8 cellular contexts compared by ENCODE assay signal in genomic region chr2:61018319-61018750, GRCh38. TPM values are rescaled to one million over a fixed set of nuclear protein-coding genes. Genes with fewer than 3 reads are reported as not detected.
DNase-seq lines count a peak whose midpoint lies in the region; ATAC-seq and TF ChIP-seq lines count a peak whose summit lies in the region.

No MANE protein-coding gene starts in this region.

- peaks cover 7 to 8% of the 10 kb centered on the region in 2 donors for H3K36me3 Mint-ChIP-seq in activated T-cell treated with anti-CD3 and anti-CD28 coated beads, Interleukin-2, amount 50 U/mL, for 72 hours (ENCODE audit: insufficient read depth in 2 of 2)
- H3K36me3 Mint-ChIP-seq in endodermal cell (ENCODE audit: low read depth) (peaks cover 26% of the 10 kb centered on the region), osteocyte (ENCODE audit: unreplicated experiment) (peaks cover 16% of the 10 kb centered on the region)

- POLR2A ChIA-PET in PC-9 (lab: Charles Lee; ENCODE audit: unreplicated experiment): interaction anchor here (0.5 kb wide), 1 partner anchor 247 kb away, joined by 3 read pairs; no protein-coding TSS in a partner anchor

- no peak for DNase-seq in activated T-cell treated with anti-CD3 and anti-CD28 coated beads, Interleukin-2, amount 50 U/mL, for 72 hours
- no peak for DNase-seq in activated T-cell treated with anti-CD3 and anti-CD28 coated beads for 4 hours
- no peak for DNase-seq in PC-9
- DNase-seq in endodermal cell: no peak
- DNase-seq in osteocyte (ENCODE audit: extremely low spot score, unreplicated experiment): no peak
- no peak for DNase-seq in LoVo (ENCODE audit: low spot score)

- peaks cover 0 to 3% of the 10 kb centered on the region in 2 donors for H3K9me3 Mint-ChIP-seq in activated T-cell treated with anti-CD3 and anti-CD28 coated beads, Interleukin-2, amount 50 U/mL, for 72 hours
- H3K9me3 Mint-ChIP-seq in endodermal cell (peaks cover 12% of the 10 kb centered on the region), osteocyte (ENCODE audit: unreplicated experiment) (peaks cover 5% of the 10 kb centered on the region)

- no peaks in the 10 kb centered on the region for H3K9me2 ChIP-seq in PC-9 (ENCODE audit: insufficient read depth)

- peaks cover 27% of the 10 kb centered on the region for H3K36me3 ChIP-seq in PC-9 (ENCODE audit: low read depth)
- H3K36me3 ChIP-seq in endodermal cell (ENCODE audit: control insufficient read depth, insufficient read depth, low read length): peaks cover 18% of the 10 kb centered on the region

- peak overlapping the region; percentile 84 for H2AFZ ChIP-seq in PC-9

- intact Hi-C loops in PC-9 (cut with micrococcal nuclease; ENCODE audit: unreplicated experiment): loop anchor here (5.0 to 10.0 kb wide), 2 partner anchors 49 to 156 kb away; partner anchors contain the start of gene SANBR

- peaks cover 18% of the 10 kb centered on the region for H4K20me1 ChIP-seq in PC-9 (ENCODE audit: insufficient read depth)

- peaks cover 71% of the 10 kb centered on the region for H3K79me2 ChIP-seq in PC-9 (ENCODE audit: low read depth)

- H3K4me3 ChIP-seq in PC-9 (peak overlapping the region; percentile 87), endodermal cell (ENCODE audit: low read length) (peak overlapping the region; percentile 95)

- H3K27ac ChIP-seq in PC-9 (peak overlapping the region; percentile 98), endodermal cell (ENCODE audit: low read depth, low read length) (peak overlapping the region; percentile 1)

- H3K9me3 ChIP-seq in PC-9 (ENCODE audit: insufficient read depth, low read depth) (no peaks in the 10 kb centered on the region; the same call in 1 of the 2 replicates), endodermal cell (ENCODE audit: control insufficient read depth, low read length) (peaks cover 9% of the 10 kb centered on the region)

- TF ChIP-seq CTCF in PC-9 (conservative IDR thresholded peaks at IDR 0.05) (no peak), endodermal cell (conservative IDR thresholded peaks at IDR 0.05) (no peak), osteocyte (IDR thresholded peaks at IDR 0.05) (no peak)

- H3K4me2 ChIP-seq in PC-9: peak overlapping the region; percentile 85

- peaks cover 52% of the 10 kb centered on the region for H3F3A ChIP-seq in PC-9 (ENCODE audit: insufficient read depth, low read depth)

- no peaks in the 10 kb centered on the region for H3K27me3 ChIP-seq in PC-9 (ENCODE audit: insufficient read depth, low read depth)
- H3K27me3 ChIP-seq in endodermal cell (ENCODE audit: control insufficient read depth, insufficient read depth, low read length, poor library complexity, severe bottlenecking): no peaks in the 10 kb centered on the region

- no peaks in the 10 kb centered on the region for H3K27me3 Mint-ChIP-seq in activated T-cell treated with anti-CD3 and anti-CD28 coated beads, Interleukin-2, amount 50 U/mL, for 72 hours (ENCODE audit: low read depth)
- no peaks in the 10 kb centered on the region for H3K27me3 Mint-ChIP-seq in endodermal cell (ENCODE audit: insufficient read depth)
- H3K27me3 Mint-ChIP-seq in osteocyte (ENCODE audit: unreplicated experiment): no peaks in the 10 kb centered on the region

- ATAC-seq in activated T-cell treated with anti-CD3 and anti-CD28 coated beads, Interleukin-2, amount 50 U/mL, for 72 hours (replicated peaks in 1 of 2): no peak
- ATAC-seq in GM21619 (IDR thresholded peaks at IDR 0.05; ENCODE audit: unreplicated experiment): no peak
- ATAC-seq in GM19324 (IDR thresholded peaks at IDR 0.05; ENCODE audit: low FRiP score, unreplicated experiment): no peak

- peak overlapping the region; percentile 98 for H3K27ac Mint-ChIP-seq in activated T-cell treated with anti-CD3 and anti-CD28 coated beads, Interleukin-2, amount 50 U/mL, for 72 hours
- H3K27ac Mint-ChIP-seq in endodermal cell: peak overlapping the region; percentile 98
- peak overlapping the region; percentile 98 for H3K27ac Mint-ChIP-seq in osteocyte (ENCODE audit: unreplicated experiment)

- H3K4me1 ChIP-seq in PC-9 (replicated peaks; ENCODE audit: insufficient read depth) (peaks cover 40% of the 10 kb centered on the region), endodermal cell (ENCODE audit: control insufficient read depth, insufficient read depth, low read length) (no peaks in the 10 kb centered on the region)

- H3K4me3 Mint-ChIP-seq in activated T-cell treated with anti-CD3 and anti-CD28 coated beads, Interleukin-2, amount 50 U/mL, for 72 hours: peak overlapping the region; percentile 98 to 99
- H3K4me3 Mint-ChIP-seq in endodermal cell (peak overlapping the region; percentile 88), osteocyte (ENCODE audit: unreplicated experiment) (peak overlapping the region; percentile 97)

- BruUV-seq in PC-9 (replicated peaks; lab: Mats Ljungman, UMichigan): no TSS peak

- CTCF ChIA-PET in PC-9 (lab: Charles Lee): no interaction called here

- H3K4me1 Mint-ChIP-seq in activated T-cell treated with anti-CD3 and anti-CD28 coated beads, Interleukin-2, amount 50 U/mL, for 72 hours (ENCODE audit: low read depth): peaks cover 51% of the 10 kb centered on the region
- H3K4me1 Mint-ChIP-seq in endodermal cell: peaks cover 3% of the 10 kb centered on the region
- peaks cover 25% of the 10 kb centered on the region for H3K4me1 Mint-ChIP-seq in osteocyte (ENCODE audit: unreplicated experiment)

- WGBS in endodermal cell (ENCODE audit: insufficient coverage in 1 of 2, insufficient read length in 1 of 2), 2 experiments: 0% methylated on average over 3 to 5 of the region's 7 CpGs

- peak overlapping the region; percentile 82 for H3K9ac ChIP-seq in endodermal cell (ENCODE audit: extremely low read depth, low read length, poor library complexity, severe bottlenecking)

RNA-seq across cellular contexts. Expression of gene PUS10, which starts 0.3 kb away (rescaled TPM):
- total RNA-seq in activated T-cell treated with anti-CD3 and anti-CD28 coated beads, Interleukin-2, amount 50 U/mL, for 72 hours: 10 to 100 TPM in 1 of 2 donors, 1 to 10 TPM in 1; 9.7 to 11.9 TPM
- 4.5 and 5.1 TPM in 2 replicates for total RNA-seq in PC-9 (2021)
- 1 to 10 TPM; 3.9 to 6.1 TPM for total RNA-seq in endodermal cell
- 6.9 TPM for polyA plus RNA-seq in endodermal cell (2013, experiment 1 of 2)
- 7.5 TPM for polyA plus RNA-seq in endodermal cell (2013, experiment 2 of 2)
- total RNA-seq in osteocyte: 6.0 and 7.7 TPM in 2 replicates

RNA-seq across cellular contexts. Expression of gene PEX13, which starts 0.8 kb away (rescaled TPM):
- total RNA-seq in activated T-cell treated with anti-CD3 and anti-CD28 coated beads, Interleukin-2, amount 50 U/mL, for 72 hours: 10 to 100 TPM; 19.4 to 27.1 TPM
- total RNA-seq in PC-9 (2021) (28.4 and 32.4 TPM in 2 replicates), endodermal cell (10 to 100 TPM; 24.3 to 25.9 TPM), osteocyte (19.6 and 20.3 TPM in 2 replicates)
- polyA plus RNA-seq in endodermal cell (2013, experiment 1 of 2): 24.9 TPM
- 23.9 TPM for polyA plus RNA-seq in endodermal cell (2013, experiment 2 of 2)

RNA-seq across cellular contexts. Expression of gene SANBR, which starts 47.3 kb away (rescaled TPM):
- 1 to 10 TPM; 4.2 to 4.6 TPM for total RNA-seq in activated T-cell treated with anti-CD3 and anti-CD28 coated beads, Interleukin-2, amount 50 U/mL, for 72 hours
- 12.6 and 13.8 TPM in 2 replicates for total RNA-seq in PC-9 (2021)
- total RNA-seq in endodermal cell: 10 to 100 TPM; 27.8 to 31.9 TPM
- 26.8 TPM for polyA plus RNA-seq in endodermal cell (2013, experiment 1 of 2)
- 23.8 TPM for polyA plus RNA-seq in endodermal cell (2013, experiment 2 of 2)
- total RNA-seq in osteocyte: 11.3 and 11.7 TPM in 2 replicates
